Comparison of ENCODE assay signal across 8 cellular contexts in the genomic region with DNA sequence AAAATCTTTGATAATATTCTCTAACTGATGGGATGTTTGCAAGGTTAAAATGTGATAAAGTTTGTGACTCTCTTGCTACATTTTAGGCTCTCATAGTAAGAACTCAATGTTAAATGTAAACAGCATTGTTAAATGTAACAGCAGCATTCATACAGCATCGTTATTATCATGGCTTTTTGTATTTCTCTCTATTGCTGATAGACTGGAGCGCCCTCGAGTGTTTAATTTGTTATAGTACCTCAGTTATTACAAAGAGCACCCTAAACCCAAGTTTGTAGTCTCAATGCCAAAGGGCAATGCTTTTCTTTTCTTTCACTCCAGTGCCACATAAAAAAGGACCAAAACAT. TPM values are rescaled to one million over a fixed set of nuclear protein-coding genes. Genes with fewer than 3 reads are reported as not detected.
DNase-seq lines count a peak whose midpoint lies in the region; FAIRE-seq and TF ChIP-seq lines count a peak whose summit lies in the region.

No MANE protein-coding gene starts in this region.

- H3K4me3 ChIP-seq in kidney epithelial cell (ENCODE audit: low read depth, low read length): no peak overlapping the region

- H3K27me3 ChIP-seq in kidney epithelial cell (ENCODE audit: control insufficient read depth, insufficient read depth, low read length): no peaks in the 10 kb centered on the region

- H3K27ac Mint-ChIP-seq in glutamatergic neuron (ENCODE audit: unreplicated experiment): no peak overlapping the region

- DNase-seq in D721Med (ENCODE audit: insufficient read length, low spot score): no peak
- peak; percentile 57 to 75 for DNase-seq in Kasumi-1 (lab: John Stamatoyannopoulos, UW)
- peak; percentile 84 for DNase-seq in SW480 (ENCODE audit: low spot score)
- no peak for DNase-seq in kidney epithelial cell (ENCODE audit: low read depth)
- DNase-seq in 8988T: no peak
- no peak for DNase-seq in activated naive CD4-positive, alpha-beta T cell (lab: John Stamatoyannopoulos, UW)
- no peak for DNase-seq in UCSD-AML1 (lab: John Stamatoyannopoulos, UW; ENCODE audit: unreplicated experiment)
- no peak for DNase-seq in glutamatergic neuron

- FAIRE-seq in D721Med (lab: Jason Lieb, UNC): no peak

- no peaks in the 10 kb centered on the region for H3K9me3 Mint-ChIP-seq in glutamatergic neuron (ENCODE audit: unreplicated experiment)

- H3K4me1 Mint-ChIP-seq in glutamatergic neuron (ENCODE audit: low read depth, unreplicated experiment): no peaks in the 10 kb centered on the region

- H3K36me3 Mint-ChIP-seq in glutamatergic neuron (ENCODE audit: unreplicated experiment): no peaks in the 10 kb centered on the region

- H3K27me3 Mint-ChIP-seq in glutamatergic neuron (ENCODE audit: unreplicated experiment): no peaks in the 10 kb centered on the region

- H3K36me3 ChIP-seq in kidney epithelial cell (ENCODE audit: control insufficient read depth, insufficient read depth, low read length): no peaks in the 10 kb centered on the region

- H3K4me3 Mint-ChIP-seq in glutamatergic neuron (ENCODE audit: unreplicated experiment): no peak overlapping the region

- TF ChIP-seq CTCF in D721Med (IDR thresholded peaks at IDR 0.05; ENCODE audit: insufficient read depth, missing control alignments) (peak; percentile 43), kidney epithelial cell (IDR thresholded peaks at IDR 0.05; ENCODE audit: insufficient read depth, low read length, poor library complexity, severe bottlenecking) (peak; percentile 41), glutamatergic neuron (IDR thresholded peaks at IDR 0.05; ENCODE audit: partially characterized antibody, unreplicated experiment) (no peak)

RNA-seq across cellular contexts. Expression of a gene that starts 14.9 kb away (rescaled TPM):
- total RNA-seq in kidney epithelial cell: 15.4 and 25.1 TPM in 2 replicates
- 18.9 TPM for total RNA-seq in glutamatergic neuron (ENCODE audit: unreplicated experiment)

Comparison
In these comparisons a context has a peak if more than half of its experiments do, and no peak if none do; other contexts are left out.
1. DNase-seq: peak in Kasumi-1 (2 of 2) and SW480 (single experiment); none in D721Med (single experiment), kidney epithelial cell (single experiment), 8988T (single experiment), activated naive CD4-positive, alpha-beta T cell (0 of 4), UCSD-AML1 (single experiment) and glutamatergic neuron (single experiment).